1 cellular context compared by ENCODE assay signal in genomic region chr2:180655393-180655792, GRCh38.
TF ChIP-seq lines count a peak whose summit lies in the region.

No MANE protein-coding gene starts in this region.

TF ChIP-seq in A549, 52 proteins besides CTCF, POLR2A, EP300 and RAD21 (continued from another document):
- TF ChIP-seq BHLHE40 (IDR thresholded peaks at IDR 0.05; ENCODE audit: low read depth, low read length): no peak
- TF ChIP-seq HOXB5 (CRISPR knock-in tag; IDR thresholded peaks at IDR 0.05): no peak
- TF ChIP-seq ELK1 (IDR thresholded peaks at IDR 0.05; ENCODE audit: low read depth, low read length): no peak
- no peak for TF ChIP-seq TP53 (CRISPR knock-in tag; IDR thresholded peaks at IDR 0.05)
- no peak for TF ChIP-seq ZFP36 (IDR thresholded peaks at IDR 0.05; ENCODE audit: borderline replicate concordance, partially characterized antibody)
- TF ChIP-seq ZNF302 (CRISPR knock-in tag; IDR thresholded peaks at IDR 0.05): no peak
- no peak for TF ChIP-seq MYC (IDR thresholded peaks at IDR 0.05; ENCODE audit: borderline replicate concordance, low read length)
- TF ChIP-seq CHD2 (IDR thresholded peaks at IDR 0.05; ENCODE audit: low read length, partially characterized antibody): no peak
- no peak for TF ChIP-seq MAFK (IDR thresholded peaks at IDR 0.05; ENCODE audit: partially characterized antibody)
- no peak for TF ChIP-seq EHMT2 (IDR thresholded peaks at IDR 0.05; ENCODE audit: low read depth)
